Comparison of ENCODE assay signal across 2 cellular contexts in the genomic region with DNA sequence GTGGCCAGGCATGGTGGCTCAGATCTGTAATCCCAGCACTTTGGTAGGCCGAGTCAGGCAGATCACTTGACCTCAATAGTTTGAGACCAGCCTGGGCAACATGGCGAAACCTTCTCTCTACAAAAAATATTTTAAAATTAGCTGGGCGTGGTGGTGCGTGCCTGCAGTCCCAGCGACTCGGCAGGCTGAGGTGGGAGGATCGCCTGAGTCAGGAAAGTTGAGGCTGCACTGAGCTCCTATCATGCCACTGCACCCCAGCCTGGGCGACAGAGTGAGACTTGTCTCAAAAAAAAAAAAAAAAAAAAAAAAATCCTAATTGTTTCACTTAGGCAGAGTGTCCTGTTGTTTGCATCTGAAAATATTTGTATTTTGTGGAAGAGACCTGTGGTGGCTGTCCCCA. TPM values are rescaled to one million over a fixed set of nuclear protein-coding genes. Genes with fewer than 3 reads are reported as not detected.
"Had no signal": no experiment of that assay in that cellular context is flagged by ENCODE, and none has a peak within 500 bp of the region (broad histone marks: within the 10 kb centered on the region; RNA-seq: fewer than 3 reads in every experiment).

No MANE protein-coding gene starts in this region.

RNA-seq across cellular contexts. Expression of a gene that starts 6.7 kb away (rescaled TPM):
- total RNA-seq: G401 had no signal
- polyA plus RNA-seq: GM12878 had no signal

RNA-seq across cellular contexts. Expression of a gene that starts 17.9 kb away (rescaled TPM):
- total RNA-seq: G401 had no signal
- polyA plus RNA-seq: GM12878 had no signal
